Comparison of ENCODE assay signal across 8 cellular contexts in genomic region chr14:20662968-20663731, GRCh38. TPM values are rescaled to one million over a fixed set of nuclear protein-coding genes. Genes with fewer than 3 reads are reported as not detected.
DNase-seq lines count a peak whose midpoint lies in the region; ATAC-seq, FAIRE-seq and TF ChIP-seq lines count a peak whose summit lies in the region.

No MANE protein-coding gene starts in this region.

- peak overlapping the region; percentile 82 for H3K4me3 Mint-ChIP-seq in activated naive CD4-positive, alpha-beta T cell treated with anti-CD3 and anti-CD28 coated beads, Interleukin-2, amount 50 U/mL, for 24 hours

- peak; percentile 16 for DNase-seq in AG09309 (ENCODE audit: low read depth)
- peak; percentile 95 for DNase-seq in SK-MEL-5 (ENCODE audit: low read depth, low spot score)
- DNase-seq in right atrium auricular region (ENCODE audit: low spot score), result peak; percentile 42
- no peak for DNase-seq in retinal pigment epithelial cell (ENCODE audit: low read depth)
- DNase-seq in frontal cortex (ENCODE audit: low spot score in 2 of 2), result no peak

- no peaks in the 10 kb centered on the region for H3K27me3 ChIP-seq in right atrium auricular region

- peaks cover 9% of the 10 kb centered on the region for H3K27me3 Mint-ChIP-seq in activated naive CD4-positive, alpha-beta T cell treated with anti-CD3 and anti-CD28 coated beads, Interleukin-2, amount 50 U/mL, for 24 hours

- peaks cover 0 to 10% of the 10 kb centered on the region in 2 donors for H3K4me1 ChIP-seq in right atrium auricular region

- H3K4me3 ChIP-seq in AG09309 (ENCODE audit: control insufficient read depth, low read depth, low read length), result no peak overlapping the region
- H3K4me3 ChIP-seq in right atrium auricular region, result peak overlapping the region in 1 of 2 donors; percentile 32
- peak overlapping the region; percentile 23 for H3K4me3 ChIP-seq in retinal pigment epithelial cell (ENCODE audit: low read length)

- TF ChIP-seq CTCF in AG09309 (IDR thresholded peaks at IDR 0.05; ENCODE audit: control insufficient read depth, insufficient read depth, low read depth, low read length, missing control alignments) (peak; percentile 39), right atrium auricular region (IDR thresholded peaks at IDR 0.05) (peak; percentile 19 to 56), retinal pigment epithelial cell (conservative IDR thresholded peaks at IDR 0.05; ENCODE audit: low read depth, low read length) (peak; percentile 52)

- no peaks in the 10 kb centered on the region for H3K9me3 ChIP-seq in right atrium auricular region

- FAIRE-seq in frontal cortex (lab: Jason Lieb, UNC), result no peak

- in situ Hi-C loops in SK-MEL-5 (cut with HindIII; ENCODE audit: low pct_unique_long_range_greater_than_20kb, low sequenced_read_pairs), result no loop called here

- H3K27ac ChIP-seq in right atrium auricular region, result no peak overlapping the region

- peak; percentile 68 for ATAC-seq in GM18868 (IDR thresholded peaks at IDR 0.05; ENCODE audit: unreplicated experiment)
- ATAC-seq in HG03521 (IDR thresholded peaks at IDR 0.05; ENCODE audit: unreplicated experiment), result peak; percentile 40

- H3K9me3 Mint-ChIP-seq in activated naive CD4-positive, alpha-beta T cell treated with anti-CD3 and anti-CD28 coated beads, Interleukin-2, amount 50 U/mL, for 24 hours, result no peaks in the 10 kb centered on the region

- no peaks in the 10 kb centered on the region for H3K36me3 ChIP-seq in right atrium auricular region

- peaks cover 25% of the 10 kb centered on the region for H3K4me1 Mint-ChIP-seq in activated naive CD4-positive, alpha-beta T cell treated with anti-CD3 and anti-CD28 coated beads, Interleukin-2, amount 50 U/mL, for 24 hours

- peak overlapping the region; percentile 72 for H3K27ac Mint-ChIP-seq in activated naive CD4-positive, alpha-beta T cell treated with anti-CD3 and anti-CD28 coated beads, Interleukin-2, amount 50 U/mL, for 24 hours

- H3K36me3 Mint-ChIP-seq in activated naive CD4-positive, alpha-beta T cell treated with anti-CD3 and anti-CD28 coated beads, Interleukin-2, amount 50 U/mL, for 24 hours, result no peaks in the 10 kb centered on the region

RNA-seq across cellular contexts. Expression of gene RNASE4, which starts 21.2 kb away (rescaled TPM):
- 0.82 and 2.7 TPM in 2 replicates for total RNA-seq in SK-MEL-5 (2014; rRNA removed; shearing (Covaris generic))
- 2.9 and 6.4 TPM in 2 replicates for polyA plus RNA-seq in SK-MEL-5 (2015; cell fraction: cytosol; rRNA removed)
- 0.95 TPM in 1 of 2 replicates, not detected in the other for polyA plus RNA-seq in SK-MEL-5 (2015; cell fraction: nucleus; rRNA removed)
- total RNA-seq in right atrium auricular region (10 to 100 TPM; 19.5 to 44.4 TPM), frontal cortex (1.2 TPM)

RNA-seq across cellular contexts. Expression of gene OR6S1, which starts 21.7 kb away (rescaled TPM):
- total RNA-seq in SK-MEL-5 (2014; rRNA removed; shearing (Covaris generic)), result not detected in 2 replicates
- not detected in 2 replicates for polyA plus RNA-seq in SK-MEL-5 (2015; cell fraction: cytosol; rRNA removed)
- not detected in 2 replicates for polyA plus RNA-seq in SK-MEL-5 (2015; cell fraction: nucleus; rRNA removed)
- total RNA-seq in right atrium auricular region, result not detected
- total RNA-seq in frontal cortex, result not detected

RNA-seq across cellular contexts. Expression of gene ANG, which starts 25.4 kb away (rescaled TPM):
- 5.2 TPM in 2 replicates for total RNA-seq in SK-MEL-5 (2014; rRNA removed; shearing (Covaris generic))
- 2.7 and 2.8 TPM in 2 replicates for polyA plus RNA-seq in SK-MEL-5 (2015; cell fraction: cytosol; rRNA removed)
- polyA plus RNA-seq in SK-MEL-5 (2015; cell fraction: nucleus; rRNA removed), result 0.48 TPM in 1 of 2 replicates, not detected in the other
- total RNA-seq in right atrium auricular region (10 to 100 TPM in 1 of 2 donors, 1 to 10 TPM in 1; 4.4 to 14.5 TPM), frontal cortex (0.82 TPM)

Comparison
In these comparisons a context has a peak if more than half of its experiments do, and no peak if none do; other contexts are left out.
1. DNase-seq: peak in AG09309 (single experiment), SK-MEL-5 (single experiment) and right atrium auricular region (single experiment); none in retinal pigment epithelial cell (single experiment) and frontal cortex (0 of 2).
2. Peak in every context shown above with its lines, with median percentiles within 50 percentile points of each other: CTCF ChIP-seq.